In the genomic region with DNA sequence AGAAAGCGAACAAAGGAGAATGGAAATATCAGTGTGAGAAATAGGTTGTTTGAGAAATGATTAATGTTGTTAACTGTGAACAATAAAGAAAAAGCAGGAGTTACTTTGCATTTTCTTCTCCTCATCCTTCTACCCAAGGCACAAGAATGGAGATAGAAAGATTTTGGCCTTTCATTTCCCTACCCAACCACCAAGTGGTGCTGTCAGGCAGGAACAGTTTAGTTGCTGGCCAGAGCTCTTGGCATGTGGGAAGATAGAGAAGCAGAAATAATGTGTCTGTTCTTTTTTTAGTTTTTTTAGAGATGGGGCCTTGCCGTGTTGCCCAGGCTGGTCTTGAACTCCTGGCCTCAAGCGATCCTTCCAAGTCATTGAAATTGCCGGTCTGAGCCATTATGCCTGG, we compare ENCODE assay signal across 10 cellular contexts. TPM values are rescaled to one million over a fixed set of nuclear protein-coding genes. Genes with fewer than 3 reads are reported as not detected.
DNase-seq lines count a peak whose midpoint lies in the region; ATAC-seq and TF ChIP-seq lines count a peak whose summit lies in the region.
"Had no signal": no experiment of that assay in that cellular context is flagged by ENCODE, and none has a peak within 500 bp of the region (broad histone marks: within the 10 kb centered on the region; RNA-seq: fewer than 3 reads in every experiment).

No MANE protein-coding gene starts in this region.

- in situ Hi-C loops in GM13976 (cut with MboI; ENCODE audit: low sequenced_read_pairs, unreplicated experiment) (no loop called here), SK-MEL-5 (cut with HindIII; ENCODE audit: low pct_unique_long_range_greater_than_20kb, low sequenced_read_pairs) (no loop called here)

- DNase-seq in D341Med (ENCODE audit: low spot score) (peak; percentile 69), GM13976 (ENCODE audit: low spot score) (peak; percentile 41), SK-MEL-5 (ENCODE audit: low read depth, low spot score) (peak; percentile 42), islet precursor cell (peak; percentile 64), dedifferentiated amniotic fluid mesenchymal stem cell (ENCODE audit: extremely low spot score) (no peak)
- no peak for DNase-seq in stimulated activated CD4-positive, alpha-beta T cell treated with anti-CD3 and anti-CD28 coated beads, Interleukin-4, amount 100 ng/mL, for 1 hour
- DNase-seq: dorsolateral prefrontal cortex, SHP77 had no signal

- TF ChIP-seq CTCF in GM13976 (IDR thresholded peaks at IDR 0.05; ENCODE audit: borderline replicate concordance, control extremely low read depth, extremely low read depth, insufficient read depth, missing control alignments) = no peak

- ATAC-seq in HG02678 (IDR thresholded peaks at IDR 0.05; ENCODE audit: unreplicated experiment) = no peak
- no peak for ATAC-seq in HG02763 (IDR thresholded peaks at IDR 0.05; ENCODE audit: unreplicated experiment)

RNA-seq across cellular contexts. Expression of a gene that starts 12.8 kb away (rescaled TPM):
- not detected in 2 replicates for total RNA-seq in SK-MEL-5 (2014; rRNA removed; shearing (Covaris generic))
- polyA plus RNA-seq in SK-MEL-5 (2015; cell fraction: cytosol; rRNA removed) = not detected in 2 replicates
- not detected in 2 replicates for polyA plus RNA-seq in SK-MEL-5 (2015; cell fraction: nucleus; rRNA removed)

Comparison
In these comparisons a context has a peak if more than half of its experiments do, and no peak if none do; other contexts are left out.
1. DNase-seq: peak in D341Med (single experiment), GM13976 (single experiment), SK-MEL-5 (single experiment) and islet precursor cell (single experiment); none in dedifferentiated amniotic fluid mesenchymal stem cell (single experiment) and stimulated activated CD4-positive, alpha-beta T cell treated with anti-CD3 and anti-CD28 coated beads, Interleukin-4, amount 100 ng/mL, for 1 hour (single experiment).